In genomic region chr10:6052247-6053221, GRCh38 we compare ENCODE assay signal across 9 cellular contexts. TPM values are rescaled to one million over a fixed set of nuclear protein-coding genes. Genes with fewer than 3 reads are reported as not detected.
DNase-seq lines count a peak whose midpoint lies in the region; ATAC-seq and TF ChIP-seq lines count a peak whose summit lies in the region.
"Had no signal": no experiment of that assay in that cellular context is flagged by ENCODE, and none has a peak within 500 bp of the region (broad histone marks: within the 10 kb centered on the region; RNA-seq: fewer than 3 reads in every experiment).

No MANE protein-coding gene starts in this region.

- 73 to 85% methylated on average over 15 to 17 of the region's 17 CpGs for WGBS in body of pancreas, 2 donors

- H3K36me3 Mint-ChIP-seq in T-cell = peaks cover 5% of the 10 kb centered on the region

- CTCF ChIA-PET in T-cell (lab: Charles Lee) = interaction anchor here in 1 of 2 donors (1.0 to 4.0 kb wide), 5 partner anchors 9 to 39 kb away, joined by 5 to 45 read pairs (median 6); no protein-coding TSS in a partner anchor

- H3K27ac Mint-ChIP-seq in T-cell = peak overlapping the region; percentile 87 to 94

- no peaks in the 10 kb centered on the region for H3K9me3 ChIP-seq in body of pancreas

- POLR2A ChIA-PET in T-cell (lab: Charles Lee) = no interaction called here

- TF ChIP-seq POLR2A in body of pancreas (IDR thresholded peaks at IDR 0.05) = no peak

- peaks cover 75 to 84% (median 80%) of the 10 kb centered on the region in 3 donors for H3K4me1 Mint-ChIP-seq in T-cell

- H3K27me3 ChIP-seq in body of pancreas = no peaks in the 10 kb centered on the region
- no peaks in the 10 kb centered on the region for H3K27me3 ChIP-seq in H7 (ENCODE audit: control insufficient read depth, insufficient read depth, low read length)

- H3K9me3 Mint-ChIP-seq in T-cell = no peaks in the 10 kb centered on the region

- peak overlapping the region; percentile 67 to 86 (median 78) for H3K4me3 Mint-ChIP-seq in T-cell

- DNase-seq in T-cell (peak; percentile 32 to 72 (median 56)), body of pancreas (no peak), LoVo (ENCODE audit: low spot score) (no peak), H7 (no peak), DMS53 treated with DMSO at 0.1 percent for 48 hours (lab: John Stamatoyannopoulos, UW; ENCODE audit: unreplicated experiment) (no peak)
- DNase-seq in activated naive CD8-positive, alpha-beta T cell treated with anti-CD3 and anti-CD28 coated beads, Interleukin-2, amount 50 U/mL, for 16 hours (ENCODE audit: low read depth, low spot score) = peak; percentile 73
- peak; percentile 82 for DNase-seq in stimulated activated CD4-positive, alpha-beta T cell treated with anti-CD3 and anti-CD28 coated beads, Interleukin-2, amount 100 ng/mL, for 4 hours (ENCODE audit: low read depth)

- H3K27ac ChIP-seq in body of pancreas = no peak overlapping the region

- H3K4me1 ChIP-seq in body of pancreas = peaks cover 7% of the 10 kb centered on the region

- peak; percentile 23 for ATAC-seq in GM21619 (IDR thresholded peaks at IDR 0.05; ENCODE audit: unreplicated experiment)
- ATAC-seq in T-cell (replicated peaks in 1 of 4) = peak; percentile 28 to 70 (median 63)
- ATAC-seq in body of pancreas = no peak

- no peak for TF ChIP-seq CTCF in body of pancreas (IDR thresholded peaks at IDR 0.05)

- H3K4me3 ChIP-seq in body of pancreas = no peak overlapping the region
- H3K4me3 ChIP-seq in H7 (ENCODE audit: insufficient read depth, low read depth, low read length) = no peak overlapping the region

- no peaks in the 10 kb centered on the region for H3K27me3 Mint-ChIP-seq in T-cell

- H3K36me3 ChIP-seq in body of pancreas (replicated peaks in 1 of 2; ENCODE audit: insufficient read depth in 1 of 2, low read depth in 2 of 2) (no peaks in the 10 kb centered on the region), H7 (replicated peaks; ENCODE audit: control insufficient read depth, insufficient read depth, low read length) (no peaks in the 10 kb centered on the region)

- intact Hi-C loops in body of pancreas (cut with DNase I) = no loop called here

RNA-seq across cellular contexts. Expression of gene IL2RA, which starts 9.6 kb away (rescaled TPM):
- total RNA-seq in T-cell = 10 to 100 TPM; 19.9 to 40.4 (median 28.1) TPM
- total RNA-seq in body of pancreas = under 1 TPM; 0.52 to 0.99 TPM
- not detected in 2 replicates for total RNA-seq in H7 (2014; rRNA removed; shearing (Covaris generic))
- total RNA-seq: HT1080 had no signal

RNA-seq across cellular contexts. Expression of gene RBM17, which starts 36.3 kb away (rescaled TPM):
- total RNA-seq in T-cell = 100 to 1,000 TPM; 119 to 148 (median 127) TPM
- 10 to 100 TPM; 54.5 to 57.0 TPM for total RNA-seq in body of pancreas
- total RNA-seq in H7 (2014; rRNA removed; shearing (Covaris generic)) = 41.9 and 44.1 TPM in 2 replicates

Comparison
In these comparisons a context has a peak if more than half of its experiments do, and no peak if none do; other contexts are left out.
1. DNase-seq: peak in T-cell (34 of 34), activated naive CD8-positive, alpha-beta T cell treated with anti-CD3 and anti-CD28 coated beads, Interleukin-2, amount 50 U/mL, for 16 hours (single experiment) and stimulated activated CD4-positive, alpha-beta T cell treated with anti-CD3 and anti-CD28 coated beads, Interleukin-2, amount 100 ng/mL, for 4 hours (single experiment); none in body of pancreas (0 of 4), LoVo (single experiment), H7 (single experiment) and DMS53 treated with DMSO at 0.1 percent for 48 hours (single experiment).
2. RNA of gene IL2RA, which starts 9.6 kb away (total RNA-seq): 19.9 to 40.4 TPM in T-cell; 0.52 to 0.99 TPM in body of pancreas and not detected in H7; every median in the first group is over 10 times any median in the second.